In genomic region chr9:30075451-30076199, GRCh38 we compare ENCODE assay signal across 8 cellular contexts.
DNase-seq lines count a peak whose midpoint lies in the region; ATAC-seq and TF ChIP-seq lines count a peak whose summit lies in the region.

No MANE protein-coding gene starts in this region.

- no peaks in the 10 kb centered on the region for H3K36me3 ChIP-seq in hepatocyte (replicated peaks; ENCODE audit: insufficient read depth, low read depth)
- H3K36me3 ChIP-seq in HAP-1 (replicated peaks) = no peaks in the 10 kb centered on the region

- no peaks in the 10 kb centered on the region for H3K9me2 ChIP-seq in hepatocyte (replicated peaks; ENCODE audit: insufficient read depth)

- H3K9me3 ChIP-seq in hepatocyte (ENCODE audit: low read depth) (no peaks in the 10 kb centered on the region), HAP-1 (no peaks in the 10 kb centered on the region)

- H3K4me3 ChIP-seq in hepatocyte (no peak overlapping the region), HAP-1 (no peak overlapping the region)

- H3K27me3 ChIP-seq in hepatocyte (no peaks in the 10 kb centered on the region), HAP-1 (ENCODE audit: low read depth) (no peaks in the 10 kb centered on the region)

- whole genome bisulfite sequencing in hepatocyte (ENCODE audit: low lambda C conversion rate, missing lambda C conversion rate) = 71% methylated on average over 3 of the region's 3 CpGs

- TF ChIP-seq CTCF in hepatocyte (IDR thresholded peaks at IDR 0.05; ENCODE audit: poor library complexity) = no peak

- DNase-seq in LoVo (ENCODE audit: low spot score) = peak; percentile 11
- DNase-seq in hepatocyte (ENCODE audit: low spot score) = peak; percentile 26
- DNase-seq in NCI-H82 (lab: John Stamatoyannopoulos, UW) = no peak
- DNase-seq in HAP-1 (ENCODE audit: low spot score in 2 of 2) = no peak
- no peak for DNase-seq in AG08396 (ENCODE audit: low spot score)
- no peak for DNase-seq in NAMALWA (ENCODE audit: low spot score)

- no peak overlapping the region for H2AFZ ChIP-seq in hepatocyte

- no peak overlapping the region for H3K27ac ChIP-seq in hepatocyte

- H3K4me1 ChIP-seq in hepatocyte (ENCODE audit: insufficient read depth) = no peaks in the 10 kb centered on the region
- H3K4me1 ChIP-seq in HAP-1 = 0 out of 2 replicates have a peak, but pooled peaks cover 3% of the 10 kb centered on the region

- no peak overlapping the region for H3K4me2 ChIP-seq in hepatocyte

- ATAC-seq in GM18502 (IDR thresholded peaks at IDR 0.05; ENCODE audit: poor library complexity, unreplicated experiment) (peak; percentile 89), GM21786 (IDR thresholded peaks at IDR 0.05; ENCODE audit: unreplicated experiment) (peak; percentile 91)

- no peaks in the 10 kb centered on the region for H4K20me1 ChIP-seq in hepatocyte (ENCODE audit: insufficient read depth, poor library complexity, severe bottlenecking)

- no peaks in the 10 kb centered on the region for H3K79me2 ChIP-seq in hepatocyte

- in situ Hi-C loops in HAP-1 (cut with MboI; ENCODE audit: low sequenced_read_pairs) = no loop called here

Comparison
In these comparisons a context has a peak if more than half of its experiments do, and no peak if none do; other contexts are left out.
1. DNase-seq: peak in LoVo (single experiment) and hepatocyte (single experiment); none in NCI-H82 (single experiment), HAP-1 (0 of 2), AG08396 (single experiment) and NAMALWA (single experiment).